In genomic region chr14:77708749-77709148, GRCh38 we compare ENCODE assay signal across 8 cellular contexts. TPM values are rescaled to one million over a fixed set of nuclear protein-coding genes. Genes with fewer than 3 reads are reported as not detected.
DNase-seq lines count a peak whose midpoint lies in the region; ATAC-seq and TF ChIP-seq lines count a peak whose summit lies in the region.

No MANE protein-coding gene starts in this region.

- H3K36me3 Mint-ChIP-seq in nephron progenitor cell (ENCODE audit: low read depth): peaks cover 16% of the 10 kb centered on the region

- H3K27ac Mint-ChIP-seq in nephron progenitor cell: peak overlapping the region; percentile 94

- H3K36me3 ChIP-seq in BJ (ENCODE audit: control insufficient read depth, insufficient read depth, low read length) (peaks cover 2% of the 10 kb centered on the region), Karpas-422 (ENCODE audit: insufficient read depth, low read length) (peaks cover 45% of the 10 kb centered on the region), ectodermal cell (ENCODE audit: control insufficient read depth, insufficient read depth, low read length) (peaks cover 14% of the 10 kb centered on the region)

- H3K9me3 Mint-ChIP-seq in nephron progenitor cell: no peaks in the 10 kb centered on the region

- peaks cover 33% of the 10 kb centered on the region for H4K20me1 ChIP-seq in Karpas-422 (ENCODE audit: insufficient read depth, low read depth, low read length)

- H3K27me3 ChIP-seq in BJ (ENCODE audit: control insufficient read depth, insufficient read depth, low read length) (no peaks in the 10 kb centered on the region), Karpas-422 (ENCODE audit: low read length) (no peaks in the 10 kb centered on the region), ectodermal cell (ENCODE audit: control insufficient read depth, insufficient read depth, low read length, poor library complexity, severe bottlenecking) (no peaks in the 10 kb centered on the region)

- no peaks in the 10 kb centered on the region for H3K9me3 ChIP-seq in Karpas-422 (ENCODE audit: low read length)
- no peaks in the 10 kb centered on the region for H3K9me3 ChIP-seq in ectodermal cell (ENCODE audit: control insufficient read depth, low read length)

- peaks cover 36% of the 10 kb centered on the region for H3K4me1 Mint-ChIP-seq in nephron progenitor cell

- DNase-seq in BJ (ENCODE audit: low read depth) (no peak), Karpas-422 (peak; percentile 60), nephron progenitor cell (no peak), left lobe of liver (ENCODE audit: low spot score) (no peak), cerebellar cortex (ENCODE audit: low spot score) (no peak), AG20443 (ENCODE audit: low spot score) (no peak)

- H3K9ac ChIP-seq in Karpas-422 (ENCODE audit: low read length): peak overlapping the region; percentile 82

- H3K4me3 ChIP-seq in BJ (ENCODE audit: low read depth, low read length) (peak overlapping the region; percentile 57), Karpas-422 (ENCODE audit: low read length) (peak overlapping the region; percentile 82), ectodermal cell (ENCODE audit: insufficient read depth, low read depth, low read length) (peak overlapping the region; percentile 86)

- CTCF ChIA-PET in BJ (lab: Yijun Ruan, JAX): interaction anchor here (0.9 kb wide), 2 partner anchors 41 to 63 kb away, joined by 3 read pairs; no protein-coding TSS in a partner anchor

- TF ChIP-seq CTCF in BJ (IDR thresholded peaks at IDR 0.05; ENCODE audit: insufficient read depth, low read depth, low read length) (no peak), nephron progenitor cell (IDR thresholded peaks at IDR 0.05) (no peak)

- H3K4me1 ChIP-seq in Karpas-422 (ENCODE audit: low read length) (peaks cover 29% of the 10 kb centered on the region), ectodermal cell (ENCODE audit: control insufficient read depth, insufficient read depth, low read length) (peaks cover 6% of the 10 kb centered on the region)

- 13 to 21% methylated on average over 6 to 7 of the region's 7 CpGs for WGBS in ectodermal cell, 2 experiments

- H3K27me3 Mint-ChIP-seq in nephron progenitor cell (ENCODE audit: low read depth, poor library complexity): no peaks in the 10 kb centered on the region

- H2AFZ ChIP-seq in Karpas-422 (ENCODE audit: low read length): no peak overlapping the region

- POLR2A ChIA-PET in BJ (lab: Charles Lee): no interaction called here

- H3K9me2 ChIP-seq in Karpas-422 (replicated peaks; ENCODE audit: insufficient read depth, low read length): no peaks in the 10 kb centered on the region

- peak overlapping the region; percentile 99 for H3K4me3 Mint-ChIP-seq in nephron progenitor cell

- peaks cover 91% of the 10 kb centered on the region for H3K79me2 ChIP-seq in Karpas-422 (ENCODE audit: low read length)

- H3K27ac ChIP-seq in Karpas-422 (ENCODE audit: low read length) (peak overlapping the region; percentile 63), ectodermal cell (ENCODE audit: insufficient read depth, low read depth, low read length, poor library complexity, severe bottlenecking) (no peak overlapping the region)

- H3K4me2 ChIP-seq in Karpas-422 (ENCODE audit: low read depth, low read length, poor library complexity, severe bottlenecking): peak overlapping the region; percentile 83

- ATAC-seq in left lobe of liver (no peak), GM18868 (IDR thresholded peaks at IDR 0.05; ENCODE audit: unreplicated experiment) (no peak)

RNA-seq across cellular contexts. Expression of gene SLIRP, which starts 0.8 kb away (rescaled TPM):
- polyA plus RNA-seq in BJ (2011; rRNA removed): 162 and 231 TPM in 2 replicates
- polyA minus RNA-seq in BJ (2011; rRNA and poly(A)+ RNA removed): 14.8 and 20.1 TPM in 2 replicates
- total RNA-seq in Karpas-422 (2014; rRNA removed; shearing (Covaris generic); ENCODE audit: low replicate concordance): 204 and 470 TPM in 2 replicates
- polyA plus RNA-seq in ectodermal cell (2013, experiment 1 of 4): 323 TPM
- 305 TPM for polyA plus RNA-seq in ectodermal cell (2013, experiment 2 of 4)
- polyA plus RNA-seq in ectodermal cell (2013, experiment 3 of 4): 348 TPM
- polyA plus RNA-seq in ectodermal cell (2013, experiment 4 of 4): 390 TPM
- total RNA-seq in left lobe of liver: 47.9 TPM

RNA-seq across cellular contexts. Expression of gene ALKBH1, which starts 0.9 kb away (rescaled TPM):
- polyA plus RNA-seq in BJ (2011; rRNA removed): 9.2 and 12.2 TPM in 2 replicates
- 7.7 and 11.8 TPM in 2 replicates for polyA minus RNA-seq in BJ (2011; rRNA and poly(A)+ RNA removed)
- 13.5 and 17.1 TPM in 2 replicates for total RNA-seq in Karpas-422 (2014; rRNA removed; shearing (Covaris generic); ENCODE audit: low replicate concordance)
- polyA plus RNA-seq in ectodermal cell (2013, experiment 1 of 4): 16.4 TPM
- 17.6 TPM for polyA plus RNA-seq in ectodermal cell (2013, experiment 2 of 4)
- polyA plus RNA-seq in ectodermal cell (2013, experiment 3 of 4): 15.6 TPM
- polyA plus RNA-seq in ectodermal cell (2013, experiment 4 of 4): 15.8 TPM
- total RNA-seq in left lobe of liver: 6.2 TPM

RNA-seq across cellular contexts. Expression of gene SNW1, which starts 52.2 kb away (rescaled TPM):
- 34.8 and 40.2 TPM in 2 replicates for polyA plus RNA-seq in BJ (2011; rRNA removed)
- polyA minus RNA-seq in BJ (2011; rRNA and poly(A)+ RNA removed): 10.2 and 19.1 TPM in 2 replicates
- total RNA-seq in Karpas-422 (2014; rRNA removed; shearing (Covaris generic); ENCODE audit: low replicate concordance): 79.9 and 88.1 TPM in 2 replicates
- 87.0 TPM for polyA plus RNA-seq in ectodermal cell (2013, experiment 1 of 4)
- 94.2 TPM for polyA plus RNA-seq in ectodermal cell (2013, experiment 2 of 4)
- polyA plus RNA-seq in ectodermal cell (2013, experiment 3 of 4): 66.5 TPM
- 72.7 TPM for polyA plus RNA-seq in ectodermal cell (2013, experiment 4 of 4)
- 18.9 TPM for total RNA-seq in left lobe of liver
